8 cellular contexts compared by ENCODE assay signal in genomic region chr1:52602328-52603300, GRCh38. TPM values are rescaled to one million over a fixed set of nuclear protein-coding genes. Genes with fewer than 3 reads are reported as not detected.
DNase-seq lines count a peak whose midpoint lies in the region; ATAC-seq and TF ChIP-seq lines count a peak whose summit lies in the region.

TSS of gene GPX7 (plus strand) at chr1:52602371. CDS start at chr1:52602410, 39 bp downstream.

- H3K4me3 ChIP-seq in endocrine pancreas (ENCODE audit: control insufficient read depth, insufficient read depth, low read length) (no peak within 1 kb of the TSS), mesodermal cell (ENCODE audit: extremely low read depth, insufficient read depth, low read length, poor library complexity, severe bottlenecking) (peak within 1 kb of the TSS; percentile 40), PC-3 (ENCODE audit: low read length) (no peak within 1 kb of the TSS)

- no peaks in the 10 kb centered on the region for H3K4me1 ChIP-seq in endocrine pancreas (ENCODE audit: control insufficient read depth, insufficient read depth, low read length)
- no peaks in the 10 kb centered on the region for H3K4me1 ChIP-seq in mesodermal cell (ENCODE audit: control insufficient read depth, insufficient read depth, low read length, poor library complexity, severe bottlenecking)
- H3K4me1 ChIP-seq in PC-3 (ENCODE audit: insufficient read depth, low read length) = no peaks in the 10 kb centered on the region; the same call in 1 of the 2 replicates

- DNase-seq in DMS53 treated with DMSO at 0.1 percent for 48 hours (lab: John Stamatoyannopoulos, UW; ENCODE audit: unreplicated experiment) (peak; percentile 51), NCI-H1092 (lab: John Stamatoyannopoulos, UW) (peak; percentile 27), LoVo (ENCODE audit: low spot score) (no peak), PC-3 (no peak)
- peak; percentile 11 to 17 for DNase-seq in activated CD8-positive, alpha-beta memory T cell treated with anti-CD3 and anti-CD28 coated beads for 4 hours (ENCODE audit: low read depth in 2 of 2)
- DNase-seq in stimulated activated CD8-positive, alpha-beta memory T cell treated with anti-CD3 and anti-CD28 coated beads, Interleukin-15, amount 100 ng/mL, for 1 hour (ENCODE audit: low read depth) = peak; percentile 13

- 10 to 11% methylated on average over 44 to 86 of the region's 90 CpGs for WGBS in mesodermal cell (ENCODE audit: insufficient coverage in 2 of 2), 2 experiments

- H3K9me3 ChIP-seq in endocrine pancreas (ENCODE audit: control insufficient read depth, low read length) (no peaks in the 10 kb centered on the region), mesodermal cell (ENCODE audit: control insufficient read depth, low read length) (no peaks in the 10 kb centered on the region), PC-3 (ENCODE audit: low read length) (no peaks in the 10 kb centered on the region)

- POLR2A ChIA-PET in PC-3 (lab: Charles Lee; ENCODE audit: unreplicated experiment) = no interaction called here

- ATAC-seq in PC-3 = no peak

- H3F3A ChIP-seq in PC-3 (ENCODE audit: low read length, unreplicated experiment) = no peaks in the 10 kb centered on the region

- CTCF ChIA-PET in PC-3 (lab: Charles Lee) = no interaction called here

- H3K9ac ChIP-seq in endocrine pancreas (ENCODE audit: control insufficient read depth, insufficient read depth, low read length) (peak within 1 kb of the TSS; percentile 81), PC-3 (ENCODE audit: low read length) (no peak within 1 kb of the TSS)

- H3K27me3 ChIP-seq in endocrine pancreas (ENCODE audit: control insufficient read depth, insufficient read depth, low read length) = no peaks in the 10 kb centered on the region
- no peaks in the 10 kb centered on the region for H3K27me3 ChIP-seq in PC-3 (ENCODE audit: low read length)

- H2AFZ ChIP-seq in PC-3 (ENCODE audit: low read length) = no peak within 1 kb of the TSS

- no peak within 1 kb of the TSS for H3K27ac ChIP-seq in mesodermal cell (ENCODE audit: low read depth, low read length, severe bottlenecking)
- H3K27ac ChIP-seq in PC-3 (ENCODE audit: low read length) = no peak within 1 kb of the TSS

- H3K36me3 ChIP-seq in endocrine pancreas (ENCODE audit: control insufficient read depth, insufficient read depth, low read length) = no peaks in the 10 kb centered on the region
- peaks cover 16% of the 10 kb centered on the region for H3K36me3 ChIP-seq in mesodermal cell (ENCODE audit: control insufficient read depth, insufficient read depth, low read length)
- H3K36me3 ChIP-seq in PC-3 (ENCODE audit: low read depth, low read length) = no peaks in the 10 kb centered on the region

- H3K79me2 ChIP-seq in PC-3 (ENCODE audit: low read length) = no peaks in the 10 kb centered on the region

- TF ChIP-seq CTCF in PC-3 (conservative IDR thresholded peaks at IDR 0.05; ENCODE audit: low read depth, low read length) = no peak

- H4K20me1 ChIP-seq in PC-3 (ENCODE audit: low read length) = no peaks in the 10 kb centered on the region

- no peak within 1 kb of the TSS for H3K4me2 ChIP-seq in PC-3 (ENCODE audit: low read length)

- no peaks in the 10 kb centered on the region for H3K9me2 ChIP-seq in PC-3 (replicated peaks; ENCODE audit: low read length)

- intact Hi-C loops in PC-3 (cut with micrococcal nuclease) = no loop called here

- no TSS peak for BruUV-seq in PC-3 (replicated peaks; lab: Mats Ljungman, UMichigan)

RNA-seq across cellular contexts. Expression of gene GPX7, which starts in this region (rescaled TPM):
- polyA plus RNA-seq in mesodermal cell (2013, experiment 1 of 2) = 78.3 TPM
- polyA plus RNA-seq in mesodermal cell (2013, experiment 2 of 2) = 71.3 TPM
- not detected in 2 replicates for total RNA-seq in PC-3 (2014; rRNA removed)

Comparison
In these comparisons a context has a peak if more than half of its experiments do, and no peak if none do; other contexts are left out.
1. DNase-seq: peak in DMS53 treated with DMSO at 0.1 percent for 48 hours (single experiment), NCI-H1092 (single experiment), activated CD8-positive, alpha-beta memory T cell treated with anti-CD3 and anti-CD28 coated beads for 4 hours (2 of 2) and stimulated activated CD8-positive, alpha-beta memory T cell treated with anti-CD3 and anti-CD28 coated beads, Interleukin-15, amount 100 ng/mL, for 1 hour (single experiment); none in LoVo (single experiment) and PC-3 (single experiment).